1 cellular context compared by ENCODE assay signal in genomic region chr21:20737227-20737626, GRCh38.
TF ChIP-seq lines count a peak whose summit lies in the region.

No MANE protein-coding gene starts in this region.

TF ChIP-seq in WTC11, 78 proteins besides CTCF, POLR2A, EP300 and RAD21 (continued from another document):
- TF ChIP-seq AFF4 (CRISPR knock-in tag; IDR thresholded peaks at IDR 0.05; ENCODE audit: borderline replicate concordance) (no peak), PRDM15 (CRISPR knock-in tag; IDR thresholded peaks at IDR 0.05) (no peak), ARID4B (CRISPR knock-in tag; IDR thresholded peaks at IDR 0.05; ENCODE audit: borderline replicate concordance) (no peak), ERG (CRISPR knock-in tag; IDR thresholded peaks at IDR 0.05) (no peak), SMAD3 (CRISPR knock-in tag; IDR thresholded peaks at IDR 0.05; ENCODE audit: borderline replicate concordance) (no peak)
